ENCODE assay signal across 10 cellular contexts in the genomic region with DNA sequence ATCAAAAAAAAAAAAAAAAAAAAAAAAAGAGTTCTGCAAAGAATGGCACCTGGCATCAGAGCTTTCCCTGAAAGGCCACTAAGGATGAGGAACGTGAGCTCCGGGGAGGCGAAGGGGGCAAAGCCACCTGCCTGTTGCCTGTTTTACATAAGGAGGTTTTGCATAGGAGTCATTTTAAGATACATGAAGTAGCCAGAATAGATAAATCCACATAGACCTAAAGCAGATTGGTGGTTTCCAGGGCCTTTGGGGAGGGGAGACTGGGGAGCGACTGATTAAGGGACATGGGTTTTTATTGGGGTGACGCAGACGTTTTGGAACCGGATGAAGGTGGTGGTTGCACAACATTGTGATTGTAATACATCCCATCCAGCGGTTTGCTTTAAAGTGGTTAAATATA. TPM values are rescaled to one million over a fixed set of nuclear protein-coding genes. Genes with fewer than 3 reads are reported as not detected.
DNase-seq lines count a peak whose midpoint lies in the region; ATAC-seq and TF ChIP-seq lines count a peak whose summit lies in the region.
"Had no signal": no experiment of that assay in that cellular context is flagged by ENCODE, and none has a peak within 500 bp of the region (broad histone marks: within the 10 kb centered on the region; RNA-seq: fewer than 3 reads in every experiment).

No MANE protein-coding gene starts in this region.

- ATAC-seq in GM19468 (IDR thresholded peaks at IDR 0.05; ENCODE audit: extremely low read depth, unreplicated experiment) (peak; percentile 55), HG03442 (IDR thresholded peaks at IDR 0.05; ENCODE audit: unreplicated experiment) (peak; percentile 55)

- no peak overlapping the region for H3K27ac ChIP-seq in ascending aorta
- H3K27ac ChIP-seq in left ventricle myocardium inferior (replicated peaks): no peak overlapping the region

- H3K4me3 ChIP-seq in fibroblast of mammary gland (ENCODE audit: control insufficient read depth, low read depth, low read length): no peak overlapping the region
- H3K4me3 ChIP-seq in ascending aorta: no peak overlapping the region
- H3K4me3 ChIP-seq in left ventricle myocardium inferior: no peak overlapping the region

- H3K27me3 ChIP-seq in ascending aorta: no peaks in the 10 kb centered on the region
- H3K27me3 ChIP-seq in left ventricle myocardium inferior (ENCODE audit: low read depth): no peaks in the 10 kb centered on the region

- H3K36me3 ChIP-seq in ascending aorta (no peaks in the 10 kb centered on the region), left ventricle myocardium inferior (no peaks in the 10 kb centered on the region)

- intact Hi-C loops in ascending aorta (cut with DNase I) (no loop called here), left ventricle myocardium inferior (cut with micrococcal nuclease) (no loop called here)

- no peaks in the 10 kb centered on the region for H3K9me3 ChIP-seq in ascending aorta
- H3K9me3 ChIP-seq in left ventricle myocardium inferior (replicated peaks): no peaks in the 10 kb centered on the region

- DNase-seq in EL (peak; percentile 64), fibroblast of mammary gland (ENCODE audit: low read depth) (peak; percentile 78), SW 1271 (lab: John Stamatoyannopoulos, UW) (no peak), Kasumi-1 (lab: John Stamatoyannopoulos, UW) (no peak), ascending aorta (ENCODE audit: low spot score in 2 of 2) (no peak), left ventricle myocardium inferior (no peak)
- DNase-seq: NCI-H2081 treated with DMSO at 0.1 percent for 48 hours, substantia nigra had no signal

- H3K4me1 ChIP-seq in ascending aorta: peaks cover 36 to 66% of the 10 kb centered on the region in 2 donors
- H3K4me1 ChIP-seq in left ventricle myocardium inferior: peaks cover 83% of the 10 kb centered on the region

- no peak for TF ChIP-seq CTCF in fibroblast of mammary gland (conservative IDR thresholded peaks at IDR 0.05; ENCODE audit: control insufficient read depth, insufficient read depth, low read depth, low read length)
- no peak for TF ChIP-seq CTCF in ascending aorta (IDR thresholded peaks at IDR 0.05)
- no peak for TF ChIP-seq CTCF in left ventricle myocardium inferior (IDR thresholded peaks at IDR 0.05; ENCODE audit: borderline replicate concordance)

RNA-seq across cellular contexts. Expression of a gene that starts 7.1 kb away (rescaled TPM):
- total RNA-seq in ascending aorta (6.7 TPM), left ventricle myocardium inferior (8.7 TPM)

Comparison
In these comparisons a context has a peak if more than half of its experiments do, and no peak if none do; other contexts are left out.
1. DNase-seq: peak in EL (single experiment) and fibroblast of mammary gland (single experiment); none in SW 1271 (0 of 2), Kasumi-1 (0 of 2), ascending aorta (0 of 2) and left ventricle myocardium inferior (single experiment).